10 cellular contexts compared by ENCODE assay signal in the genomic region with DNA sequence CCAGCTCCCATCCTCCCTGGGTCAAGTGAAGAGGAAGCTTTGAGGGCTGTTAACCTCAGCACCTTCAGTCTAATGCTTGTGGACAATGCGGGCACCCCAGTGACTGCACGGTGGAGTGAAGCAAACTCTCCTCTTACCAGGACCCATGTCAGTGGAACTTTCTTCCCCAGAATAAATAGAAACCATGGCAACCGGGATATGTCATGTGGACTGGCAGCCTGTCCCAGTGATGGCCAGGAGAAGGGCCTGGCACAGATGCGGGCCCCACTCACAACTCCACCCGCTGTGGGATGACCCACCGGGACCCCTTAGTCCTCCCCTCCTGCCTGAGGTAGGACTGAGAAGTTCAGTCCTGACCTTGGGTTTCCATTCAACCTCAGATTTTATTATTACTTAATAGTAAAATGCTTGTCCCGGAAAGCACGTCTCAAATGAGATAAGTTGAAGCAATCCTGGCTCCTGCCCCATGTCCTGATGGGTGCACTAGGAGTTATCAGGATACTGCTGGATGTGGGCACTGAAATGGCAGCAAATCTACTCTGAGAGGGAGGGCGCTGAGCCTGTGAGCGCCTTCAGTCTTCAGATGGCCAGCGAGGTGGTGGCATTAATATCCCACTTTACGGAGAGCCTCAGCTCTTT.
"Had no signal": no experiment of that assay in that cellular context is flagged by ENCODE, and none has a peak within 500 bp of the region (broad histone marks: within the 10 kb centered on the region; RNA-seq: fewer than 3 reads in every experiment).

No MANE protein-coding gene starts in this region.

- H3K27ac ChIP-seq: cardiac muscle cell, colonic mucosa, uterus had no signal

- DNase-seq: activated CD4-positive, alpha-beta T cell treated with anti-CD3 and anti-CD28 coated beads for 4 hours; activated naive CD4-positive, alpha-beta T cell treated with anti-CD3 and anti-CD28 coated beads for 36 hours; colonic mucosa; effector CD4-positive, alpha-beta T cell; hypothalamus; midbrain; retina; stimulated activated CD4-positive, alpha-beta T cell treated with anti-CD3 and anti-CD28 coated beads, Interleukin-4, amount 100 ng/mL, for 24 hours; uterus had no signal

- H3K9me3 ChIP-seq: colonic mucosa, uterus had no signal

- H3K36me3 ChIP-seq: cardiac muscle cell, colonic mucosa, uterus had no signal

- H3K4me1 ChIP-seq: uterus had no signal

- H3K4me3 ChIP-seq: cardiac muscle cell, colonic mucosa, uterus had no signal

- H3K27me3 ChIP-seq: cardiac muscle cell, colonic mucosa, uterus had no signal
